Comparison of ENCODE assay signal across 17 cellular contexts in the genomic region with DNA sequence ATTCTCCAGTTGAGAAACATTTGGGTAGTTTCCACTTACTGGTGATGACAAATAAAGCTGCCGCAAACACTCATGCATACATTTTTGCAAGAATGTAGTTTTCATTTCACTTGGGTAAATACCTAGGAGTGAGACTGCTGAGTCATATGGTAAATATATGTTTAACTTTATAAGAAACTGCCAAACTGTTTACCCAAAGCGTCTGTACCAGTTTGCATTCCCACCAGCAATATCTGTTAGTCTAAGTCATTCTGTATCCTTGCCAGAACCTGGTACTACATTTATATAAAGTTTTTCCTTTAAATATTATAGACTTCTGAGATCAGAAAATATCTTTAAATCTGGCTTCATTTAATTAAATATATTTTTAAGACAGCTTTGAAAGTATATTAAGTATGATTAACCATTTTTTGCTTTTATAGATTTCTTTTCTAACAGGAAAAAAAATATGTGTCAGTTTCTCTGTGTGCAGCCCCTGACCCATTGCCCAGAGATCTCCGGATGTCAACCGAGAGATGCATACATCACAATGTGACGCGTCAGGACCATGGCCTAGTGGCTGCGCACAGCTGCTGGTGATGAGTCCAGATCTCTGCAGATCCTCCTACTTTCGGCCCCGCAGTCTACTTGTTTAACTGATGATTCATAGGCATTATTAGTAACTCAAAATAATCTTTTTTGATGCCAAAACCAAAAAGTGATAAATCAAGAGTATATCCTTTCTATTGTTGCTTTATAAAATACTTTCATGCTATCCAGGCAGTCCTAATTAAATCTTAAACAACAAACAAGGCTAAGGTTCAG.
DNase-seq lines count a peak whose midpoint lies in the region; ATAC-seq and TF ChIP-seq lines count a peak whose summit lies in the region.
"Had no signal": no experiment of that assay in that cellular context is flagged by ENCODE, and none has a peak within 500 bp of the region (broad histone marks: within the 10 kb centered on the region; RNA-seq: fewer than 3 reads in every experiment).

No MANE protein-coding gene starts in this region.

- no peak for TF ChIP-seq CTCF in fibroblast of lung (conservative IDR thresholded peaks at IDR 0.05 in 1 of 2, IDR thresholded peaks at IDR 0.05 in 1 of 2; ENCODE audit: low read depth in 1 of 2, low read length in 2 of 2)

- ATAC-seq in GM18867 (IDR thresholded peaks at IDR 0.05; ENCODE audit: unreplicated experiment) (peak; percentile 78), HG03460 (IDR thresholded peaks at IDR 0.05; ENCODE audit: unreplicated experiment) (peak; percentile 74), T-helper 17 cell (no peak)
- ATAC-seq: activated T-cell treated with anti-CD3 and anti-CD28 coated beads, Interleukin-2, amount 50 U/mL, for 4 hours; effector memory CD8-positive, alpha-beta T cell; heart right ventricle; left colon; naive thymus-derived CD4-positive, alpha-beta T cell; right cardiac atrium had no signal

- H3K9me3 ChIP-seq in fibroblast of lung (ENCODE audit: control insufficient read depth, insufficient read depth, low read depth, low read length) (no peaks in the 10 kb centered on the region), T-helper 17 cell (ENCODE audit: control insufficient read depth, low read length, poor library complexity, severe bottlenecking) (no peaks in the 10 kb centered on the region)
- no peaks in the 10 kb centered on the region for H3K9me3 ChIP-seq in effector memory CD4-positive, alpha-beta T cell (ENCODE audit: control insufficient read depth, low read length)
- H3K9me3 ChIP-seq: heart right ventricle had no signal

- H3K36me3 Mint-ChIP-seq in T-helper 17 cell (ENCODE audit: low read depth): no peaks in the 10 kb centered on the region
- H3K36me3 Mint-ChIP-seq: naive thymus-derived CD4-positive, alpha-beta T cell had no signal

- no peaks in the 10 kb centered on the region for H3K4me1 Mint-ChIP-seq in T-helper 17 cell
- H3K4me1 Mint-ChIP-seq: naive thymus-derived CD4-positive, alpha-beta T cell had no signal

- no peaks in the 10 kb centered on the region for H4K20me1 ChIP-seq in fibroblast of lung (ENCODE audit: control insufficient read depth, extremely low read depth, insufficient read depth, low read length)

- no peaks in the 10 kb centered on the region for H3K36me3 ChIP-seq in fibroblast of lung (ENCODE audit: control insufficient read depth, insufficient read depth, low read length)
- no peaks in the 10 kb centered on the region for H3K36me3 ChIP-seq in effector memory CD4-positive, alpha-beta T cell (ENCODE audit: control insufficient read depth, insufficient read depth, low read length)
- H3K36me3 ChIP-seq: heart right ventricle had no signal

- no peak overlapping the region for H3K27ac ChIP-seq in fibroblast of lung (ENCODE audit: insufficient read depth, low read length)
- no peak overlapping the region for H3K27ac ChIP-seq in effector memory CD4-positive, alpha-beta T cell (ENCODE audit: insufficient read depth, low read length, poor library complexity, severe bottlenecking)
- H3K27ac ChIP-seq: heart right ventricle had no signal

- H3K9ac ChIP-seq in fibroblast of lung (ENCODE audit: insufficient read depth, low read length): no peak overlapping the region

- peak; percentile 60 for DNase-seq in H4 (ENCODE audit: low spot score)
- peak; percentile 3 to 48 for DNase-seq in fibroblast of lung (ENCODE audit: low read depth in 2 of 2)
- no peak for DNase-seq in effector memory CD4-positive, alpha-beta T cell
- DNase-seq in activated CD4-positive, alpha-beta T cell treated with anti-CD3 and anti-CD28 coated beads for 1 hour: no peak
- no peak for DNase-seq in stimulated activated CD4-positive, alpha-beta T cell treated with anti-CD3 and anti-CD28 coated beads, Interleukin-4, amount 100 ng/mL, for 4 hours
- DNase-seq in T-helper 17 cell: no peak
- DNase-seq: activated T-cell treated with anti-CD3 and anti-CD28 coated beads, Interleukin-2, amount 50 U/mL, for 4 hours; CD4-positive, alpha-beta T cell; effector memory CD8-positive, alpha-beta T cell; heart right ventricle; left colon; MV-4-11; naive thymus-derived CD4-positive, alpha-beta T cell; NCI-H526 treated with DMSO at 0.1 percent for 48 hours; right cardiac atrium had no signal

- H3K27ac Mint-ChIP-seq in T-helper 17 cell: no peak overlapping the region
- H3K27ac Mint-ChIP-seq: CD4-positive, alpha-beta T cell; effector memory CD8-positive, alpha-beta T cell; naive thymus-derived CD4-positive, alpha-beta T cell had no signal

- H3K27me3 ChIP-seq in fibroblast of lung (ENCODE audit: control insufficient read depth, insufficient read depth, low read length): no peaks in the 10 kb centered on the region
- H3K27me3 ChIP-seq in effector memory CD4-positive, alpha-beta T cell (replicated peaks; ENCODE audit: control insufficient read depth, insufficient read depth, low read length, poor library complexity, severe bottlenecking): no peaks in the 10 kb centered on the region

- H2AFZ ChIP-seq in fibroblast of lung (ENCODE audit: low read length): no peak overlapping the region

- no peak overlapping the region for H3K4me3 ChIP-seq in fibroblast of lung (replicated peaks in 1 of 4; ENCODE audit: control extremely low read depth in 1 of 4, insufficient read depth in 1 of 4, low read depth in 3 of 4, low read length in 4 of 4)
- no peak overlapping the region for H3K4me3 ChIP-seq in effector memory CD4-positive, alpha-beta T cell (ENCODE audit: insufficient read depth, low read depth, low read length, poor library complexity, severe bottlenecking)
- H3K4me3 ChIP-seq: heart right ventricle had no signal

- no peaks in the 10 kb centered on the region for H3K79me2 ChIP-seq in fibroblast of lung (ENCODE audit: control insufficient read depth, insufficient read depth, low read length)

- H3K27me3 Mint-ChIP-seq in T-helper 17 cell: no peaks in the 10 kb centered on the region
- H3K27me3 Mint-ChIP-seq: CD4-positive, alpha-beta T cell; effector memory CD8-positive, alpha-beta T cell had no signal

- H3K4me1 ChIP-seq in fibroblast of lung (ENCODE audit: control insufficient read depth, extremely low read depth, insufficient read depth, low read length): no peaks in the 10 kb centered on the region
- no peaks in the 10 kb centered on the region for H3K4me1 ChIP-seq in effector memory CD4-positive, alpha-beta T cell (ENCODE audit: control insufficient read depth, insufficient read depth, low read length, poor library complexity, severe bottlenecking)
- H3K4me1 ChIP-seq: heart right ventricle had no signal

- no peak overlapping the region for H3K4me3 Mint-ChIP-seq in T-helper 17 cell
- H3K4me3 Mint-ChIP-seq: activated T-cell treated with anti-CD3 and anti-CD28 coated beads, Interleukin-2, amount 50 U/mL, for 4 hours; CD4-positive, alpha-beta T cell; effector memory CD8-positive, alpha-beta T cell; naive thymus-derived CD4-positive, alpha-beta T cell had no signal

- H3K4me2 ChIP-seq in fibroblast of lung (ENCODE audit: extremely low read depth, insufficient read depth, low read length): no peak overlapping the region

Comparison
In these comparisons a context has a peak if more than half of its experiments do, and no peak if none do; other contexts are left out.
1. DNase-seq: peak in H4 (single experiment) and fibroblast of lung (2 of 2); none in effector memory CD4-positive, alpha-beta T cell (0 of 3), activated CD4-positive, alpha-beta T cell treated with anti-CD3 and anti-CD28 coated beads for 1 hour (single experiment), stimulated activated CD4-positive, alpha-beta T cell treated with anti-CD3 and anti-CD28 coated beads, Interleukin-4, amount 100 ng/mL, for 4 hours (0 of 2) and T-helper 17 cell (0 of 3).